ENCODE assay signal across 1 cellular context in the genomic region with DNA sequence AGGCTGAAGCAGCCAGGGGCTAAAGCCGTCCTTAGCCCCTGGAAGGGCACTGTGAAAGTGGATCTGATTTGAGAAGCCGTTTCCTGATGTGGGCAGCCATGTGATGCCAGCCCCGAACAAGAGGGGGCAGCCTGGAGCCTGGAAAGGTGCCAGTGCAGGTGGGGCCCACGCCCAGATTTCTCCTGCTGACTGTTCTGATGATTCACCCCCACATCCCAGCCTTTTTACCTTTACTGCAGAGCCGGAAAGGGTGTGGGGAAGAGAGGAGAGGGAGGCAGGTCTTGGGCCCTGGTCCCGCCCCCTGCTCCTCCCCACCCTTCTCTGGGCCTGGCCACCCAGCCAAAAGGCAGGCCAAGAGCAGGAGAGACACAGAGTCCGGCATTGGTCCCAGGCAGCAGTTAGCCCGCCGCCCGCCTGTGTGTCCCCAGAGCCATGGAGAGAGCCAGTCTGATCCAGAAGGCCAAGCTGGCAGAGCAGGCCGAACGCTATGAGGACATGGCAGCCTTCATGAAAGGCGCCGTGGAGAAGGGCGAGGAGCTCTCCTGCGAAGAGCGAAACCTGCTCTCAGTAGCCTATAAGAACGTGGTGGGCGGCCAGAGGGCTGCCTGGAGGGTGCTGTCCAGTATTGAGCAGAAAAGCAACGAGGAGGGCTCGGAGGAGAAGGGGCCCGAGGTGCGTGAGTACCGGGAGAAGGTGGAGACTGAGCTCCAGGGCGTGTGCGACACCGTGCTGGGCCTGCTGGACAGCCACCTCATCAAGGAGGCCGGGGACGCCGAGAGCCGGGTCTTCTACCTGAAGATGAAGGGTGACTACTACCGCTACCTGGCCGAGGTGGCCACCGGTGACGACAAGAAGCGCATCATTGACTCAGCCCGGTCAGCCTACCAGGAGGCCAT.
A peak's percentile ranks its signal among the peaks of the same experiment; 100 is the strongest.
TF ChIP-seq lines count a peak whose summit lies in the region.

A gene (plus strand): TSS at position 369 of the 896 bp plus-strand sequence. CDS start 64 bp downstream, at position 433.

TF ChIP-seq in A549, 52 proteins besides CTCF, POLR2A, EP300 and RAD21 (continued from another document):
- TF ChIP-seq, protein P1, sequence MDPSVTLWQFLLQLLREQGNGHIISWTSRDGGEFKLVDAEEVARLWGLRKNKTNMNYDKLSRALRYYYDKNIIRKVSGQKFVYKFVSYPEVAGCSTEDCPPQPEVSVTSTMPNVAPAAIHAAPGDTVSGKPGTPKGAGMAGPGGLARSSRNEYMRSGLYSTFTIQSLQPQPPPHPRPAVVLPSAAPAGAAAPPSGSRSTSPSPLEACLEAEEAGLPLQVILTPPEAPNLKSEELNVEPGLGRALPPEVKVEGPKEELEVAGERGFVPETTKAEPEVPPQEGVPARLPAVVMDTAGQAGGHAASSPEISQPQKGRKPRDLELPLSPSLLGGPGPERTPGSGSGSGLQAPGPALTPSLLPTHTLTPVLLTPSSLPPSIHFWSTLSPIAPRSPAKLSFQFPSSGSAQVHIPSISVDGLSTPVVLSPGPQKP (IDR thresholded peaks at IDR 0.05; ENCODE audit: low read depth, low read length): no peak
- TF ChIP-seq, protein P2, sequence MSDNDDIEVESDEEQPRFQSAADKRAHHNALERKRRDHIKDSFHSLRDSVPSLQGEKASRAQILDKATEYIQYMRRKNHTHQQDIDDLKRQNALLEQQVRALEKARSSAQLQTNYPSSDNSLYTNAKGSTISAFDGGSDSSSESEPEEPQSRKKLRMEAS (IDR thresholded peaks at IDR 0.05): peak; percentile 58; the same call in 1 of the 2 replicates
- TF ChIP-seq CBX8 (IDR thresholded peaks at IDR 0.05) (no peak), ZFP36 (IDR thresholded peaks at IDR 0.05; ENCODE audit: borderline replicate concordance, partially characterized antibody) (no peak), CHD2 (IDR thresholded peaks at IDR 0.05; ENCODE audit: low read length, partially characterized antibody) (no peak), NPAS2 (CRISPR knock-in tag; IDR thresholded peaks at IDR 0.05; ENCODE audit: borderline replicate concordance) (no peak), EHF (CRISPR knock-in tag; IDR thresholded peaks at IDR 0.05) (no peak), FOSL2 (IDR thresholded peaks at IDR 0.05) (peak; percentile 45; the same call in 1 of the 2 replicates), FOSL2 (CRISPR knock-in tag; IDR thresholded peaks at IDR 0.05) (peak; percentile 89)
- TF ChIP-seq, protein P3, sequence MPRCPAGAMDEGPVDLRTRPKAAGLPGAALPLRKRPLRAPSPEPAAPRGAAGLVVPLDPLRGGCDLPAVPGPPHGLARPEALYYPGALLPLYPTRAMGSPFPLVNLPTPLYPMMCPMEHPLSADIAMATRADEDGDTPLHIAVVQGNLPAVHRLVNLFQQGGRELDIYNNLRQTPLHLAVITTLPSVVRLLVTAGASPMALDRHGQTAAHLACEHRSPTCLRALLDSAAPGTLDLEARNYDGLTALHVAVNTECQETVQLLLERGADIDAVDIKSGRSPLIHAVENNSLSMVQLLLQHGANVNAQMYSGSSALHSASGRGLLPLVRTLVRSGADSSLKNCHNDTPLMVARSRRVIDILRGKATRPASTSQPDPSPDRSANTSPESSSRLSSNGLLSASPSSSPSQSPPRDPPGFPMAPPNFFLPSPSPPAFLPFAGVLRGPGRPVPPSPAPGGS (IDR thresholded peaks at IDR 0.05): 0 out of 3 replicates have a peak, but pooled peaks have one; percentile 71
